Comparison of ENCODE assay signal across 12 cellular contexts in the genomic region with DNA sequence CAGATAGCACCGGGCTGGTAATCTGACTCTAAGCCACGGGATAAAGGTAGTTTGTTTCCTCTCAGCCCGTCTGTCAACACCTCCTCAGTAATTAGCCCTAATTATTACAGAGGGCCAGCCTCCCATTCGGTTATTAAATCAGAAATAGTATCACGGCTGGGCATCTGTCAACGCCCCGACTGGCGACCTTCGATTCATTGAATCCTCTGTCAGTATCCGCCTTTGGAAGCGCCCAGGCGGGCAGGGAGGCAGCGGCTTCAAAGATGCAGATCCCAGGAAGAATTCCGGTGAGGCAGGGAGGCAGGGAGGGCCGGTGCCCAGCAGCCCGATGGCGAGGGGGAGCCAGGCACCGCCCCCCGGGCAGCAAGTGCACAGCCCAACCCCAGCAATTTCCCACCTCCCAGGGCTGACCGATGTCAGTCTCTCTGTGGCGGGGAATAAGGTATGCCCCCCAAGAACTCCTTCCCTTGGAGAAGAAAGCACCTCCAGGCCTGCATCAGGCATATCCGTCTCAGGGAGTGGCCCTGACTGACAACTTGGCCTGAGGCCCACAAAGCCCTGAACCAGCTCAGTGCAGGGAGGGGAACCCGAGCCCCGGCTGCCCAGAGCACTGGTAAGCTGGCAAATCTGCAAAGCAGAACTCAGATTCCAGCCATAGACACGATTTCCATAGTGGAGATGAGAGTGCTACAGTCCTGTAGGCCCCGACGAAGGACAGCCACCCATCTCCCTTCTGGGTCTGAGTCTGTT. TPM values are rescaled to one million over a fixed set of nuclear protein-coding genes. Genes with fewer than 3 reads are reported as not detected.
DNase-seq lines count a peak whose midpoint lies in the region; ATAC-seq and TF ChIP-seq lines count a peak whose summit lies in the region.
"Had no signal": no experiment of that assay in that cellular context is flagged by ENCODE, and none has a peak within 500 bp of the region (broad histone marks: within the 10 kb centered on the region; RNA-seq: fewer than 3 reads in every experiment).

No MANE protein-coding gene starts in this region.

- peak; percentile 26 for DNase-seq in NCI-H1417 treated with DMSO at 0.1 percent for 48 hours (lab: John Stamatoyannopoulos, UW)
- peak; percentile 2 for DNase-seq in osteoblast (ENCODE audit: insufficient read length, low spot score, missing footprints)
- DNase-seq in NCI-H187 treated with DMSO at 0.1 percent for 48 hours (lab: John Stamatoyannopoulos, UW), result no peak
- no peak for DNase-seq in OCI-LY7 (ENCODE audit: low spot score)
- DNase-seq in SJCRH30, result no peak
- DNase-seq: activated effector memory CD4-positive, alpha-beta T cell treated with anti-CD3 and anti-CD28 coated beads, Interleukin-2, amount 50 U/mL, for 16 hours; naive B cell; NK-92 treated with Interleukin-12 subunit alpha and Interleukin-12 subunit beta, amount 100 ng/mL, for 24 hours had no signal

- peaks cover 0 to 94% (median 36%) of the 10 kb centered on the region in 11 experiments; a peak in 16 of 22 replicates for H4K20me1 ChIP-seq in BLaER1 treated with 17β-estradiol and CSF1 and Interleukin-3, amounts not matched to agents 10 nM and 100 nM
- H4K20me1 ChIP-seq in osteoblast (ENCODE audit: insufficient read depth, low read length), result no peaks in the 10 kb centered on the region
- no peaks in the 10 kb centered on the region for H4K20me1 ChIP-seq in OCI-LY7 (ENCODE audit: insufficient read depth, low read length)

- H3K36me3 ChIP-seq in BLaER1 treated with 17β-estradiol and CSF1 and Interleukin-3, amounts not matched to agents 10 nM and 100 nM, result peaks cover 4 to 19% (median 14%) of the 10 kb centered on the region in 11 experiments; a peak in 17 of 22 replicates
- no peaks in the 10 kb centered on the region for H3K36me3 ChIP-seq in osteoblast (ENCODE audit: insufficient read depth, low read length)
- H3K36me3 ChIP-seq in OCI-LY7 (ENCODE audit: insufficient read depth, low read length), result peaks cover 19% of the 10 kb centered on the region
- H3K36me3 ChIP-seq in SJCRH30, result peaks cover 8% of the 10 kb centered on the region

- no TSS peak for BruUV-seq in OCI-LY7 (replicated peaks; lab: Mats Ljungman, UMichigan)

- H3K27me3 Mint-ChIP-seq in brain, result peaks cover 3% of the 10 kb centered on the region
- H3K27me3 Mint-ChIP-seq: activated CD4-positive, alpha-beta T cell treated with anti-CD3 and anti-CD28 coated beads, Interleukin-2, amount 10 ng/mL, durations not matched to agents 24 days and 14 days; naive B cell had no signal

- intact Hi-C loops in OCI-LY7 (cut with micrococcal nuclease; ENCODE audit: unreplicated experiment), result loop anchor here (5.0 kb wide), 1 partner anchor 69 kb away; no protein-coding TSS in a partner anchor

- H3K4me3 ChIP-seq in BLaER1 treated with 17β-estradiol and CSF1 and Interleukin-3, amounts not matched to agents 10 nM and 100 nM, result peak overlapping the region in 1 of 10 experiments; percentile 21; a peak in 1 of 20 replicates
- H3K4me3 ChIP-seq in osteoblast (ENCODE audit: insufficient read depth, low read length) (no peak overlapping the region), OCI-LY7 (ENCODE audit: low read depth, low read length, poor library complexity, severe bottlenecking) (no peak overlapping the region), SJCRH30 (no peak overlapping the region)

- H2AFZ ChIP-seq in osteoblast (ENCODE audit: low read length) (no peak overlapping the region), OCI-LY7 (ENCODE audit: low read length) (no peak overlapping the region)

- H3K27ac ChIP-seq in BLaER1 treated with 17β-estradiol and CSF1 and Interleukin-3, amounts not matched to agents 10 nM and 100 nM, result peak overlapping the region; percentile 55 to 77 (median 69); a peak in 21 of 22 replicates
- H3K27ac ChIP-seq in osteoblast (ENCODE audit: low read depth, low read length) (no peak overlapping the region), OCI-LY7 (ENCODE audit: low read depth, low read length, poor library complexity, severe bottlenecking) (no peak overlapping the region), SJCRH30 (no peak overlapping the region)

- no peaks in the 10 kb centered on the region for H3K9me3 ChIP-seq in BLaER1 treated with 17β-estradiol and CSF1 and Interleukin-3, amounts not matched to agents 10 nM and 100 nM (replicated peaks in 1 of 11)
- H3K9me3 ChIP-seq in osteoblast (ENCODE audit: low read depth, low read length) (no peaks in the 10 kb centered on the region), OCI-LY7 (ENCODE audit: low read length) (no peaks in the 10 kb centered on the region), SJCRH30 (replicated peaks) (no peaks in the 10 kb centered on the region)

- H3K79me2 ChIP-seq in osteoblast (ENCODE audit: insufficient read depth, low read length) (peaks cover 16% of the 10 kb centered on the region), OCI-LY7 (ENCODE audit: insufficient read depth, low read depth, low read length) (no peaks in the 10 kb centered on the region)

- H3K4me1 ChIP-seq in BLaER1 treated with 17β-estradiol and CSF1 and Interleukin-3, amounts not matched to agents 10 nM and 100 nM, result peaks cover 50 to 65% (median 61%) of the 10 kb centered on the region in 10 experiments
- peaks cover 13% of the 10 kb centered on the region for H3K4me1 ChIP-seq in osteoblast (ENCODE audit: insufficient read depth, low read length)
- peaks cover 45% of the 10 kb centered on the region for H3K4me1 ChIP-seq in OCI-LY7 (ENCODE audit: insufficient read depth, low read length, poor library complexity, severe bottlenecking)
- no peaks in the 10 kb centered on the region for H3K4me1 ChIP-seq in SJCRH30

- no peaks in the 10 kb centered on the region for H3K9me3 Mint-ChIP-seq in brain
- H3K9me3 Mint-ChIP-seq: activated CD4-positive, alpha-beta T cell treated with anti-CD3 and anti-CD28 coated beads, Interleukin-2, amount 10 ng/mL, durations not matched to agents 24 days and 14 days; naive B cell had no signal

- H3K4me2 ChIP-seq in BLaER1 treated with 17β-estradiol and CSF1 and Interleukin-3, amounts not matched to agents 10 nM and 100 nM, result peak overlapping the region; percentile 77 to 96 (median 87)
- no peak overlapping the region for H3K4me2 ChIP-seq in osteoblast (ENCODE audit: insufficient read depth, low read length)
- H3K4me2 ChIP-seq in OCI-LY7 (ENCODE audit: low read length), result no peak overlapping the region

- peak overlapping the region in 3 of 5 experiments; percentile 13 to 50 (median 45) for H3K27ac Mint-ChIP-seq in brain
- H3K27ac Mint-ChIP-seq: activated CD4-positive, alpha-beta T cell treated with anti-CD3 and anti-CD28 coated beads, Interleukin-2, amount 10 ng/mL, durations not matched to agents 24 days and 14 days had no signal

- H3K4me3 Mint-ChIP-seq in brain, result no peak overlapping the region
- H3K4me3 Mint-ChIP-seq: activated CD4-positive, alpha-beta T cell treated with anti-CD3 and anti-CD28 coated beads, Interleukin-2, amount 10 ng/mL, durations not matched to agents 24 days and 14 days had no signal

- no peaks in the 10 kb centered on the region for H3K27me3 ChIP-seq in BLaER1 treated with 17β-estradiol and CSF1 and Interleukin-3, amounts not matched to agents 10 nM and 100 nM
- H3K27me3 ChIP-seq in osteoblast (ENCODE audit: insufficient read depth, low read length) (no peaks in the 10 kb centered on the region), SJCRH30 (no peaks in the 10 kb centered on the region)

- H3K9me2 ChIP-seq in OCI-LY7 (ENCODE audit: insufficient read depth, low read length), result no peaks in the 10 kb centered on the region

- peaks cover 35% of the 10 kb centered on the region for H3K4me1 Mint-ChIP-seq in brain

- H3K9ac ChIP-seq in BLaER1 treated with 17β-estradiol and CSF1 and Interleukin-3, amounts not matched to agents 10 nM and 100 nM, result peak overlapping the region; percentile 54 to 73 (median 65); a peak in 21 of 22 replicates

- TF ChIP-seq CTCF in brain (conservative IDR thresholded peaks at IDR 0.05) (no peak), osteoblast (IDR thresholded peaks at IDR 0.05; ENCODE audit: extremely low read depth, low read depth, low read length) (no peak), OCI-LY7 (conservative IDR thresholded peaks at IDR 0.05; ENCODE audit: low read length) (no peak)

- CTCF ChIA-PET in OCI-LY7 (lab: Charles Lee; ENCODE audit: unreplicated experiment), result no interaction called here

- ATAC-seq in HG02610 (IDR thresholded peaks at IDR 0.05; ENCODE audit: unreplicated experiment), result no peak

- peaks cover 23% of the 10 kb centered on the region for H3K36me3 Mint-ChIP-seq in brain
- H3K36me3 Mint-ChIP-seq: naive B cell had no signal

- POLR2A ChIA-PET in OCI-LY7 (lab: Charles Lee), result interaction anchor here (0.6 to 2.2 kb wide), 3 partner anchors 8 to 46 kb away, joined by 3 to 5 read pairs (median 3); no protein-coding TSS in a partner anchor

RNA-seq across cellular contexts. Expression of gene GNB1L, which starts 11.4 kb away (rescaled TPM):
- polyA plus RNA-seq in brain (ENCODE audit: insufficient read depth, low read depth, low replicate concordance), result 9.5 TPM
- 4.0 and 5.6 TPM in 2 replicates for total RNA-seq in osteoblast
- total RNA-seq in OCI-LY7 (2014; rRNA removed; shearing (Covaris generic)), result 21.2 and 26.7 TPM in 2 replicates
- 12.9 and 13.1 TPM in 2 replicates for total RNA-seq in OCI-LY7 (2022)
- total RNA-seq in SJCRH30 (2014; rRNA removed; shearing (Covaris generic)), result 12.3 and 12.6 TPM in 2 replicates

RNA-seq across cellular contexts. Expression of gene RTL10, which starts 11.4 kb away (rescaled TPM):
- 16.2 TPM for polyA plus RNA-seq in brain (ENCODE audit: insufficient read depth, low read depth, low replicate concordance)
- total RNA-seq in osteoblast, result 10.3 and 11.9 TPM in 2 replicates
- total RNA-seq in OCI-LY7 (2014; rRNA removed; shearing (Covaris generic)), result 25.5 and 28.2 TPM in 2 replicates
- total RNA-seq in OCI-LY7 (2022), result 26.1 and 26.2 TPM in 2 replicates
- total RNA-seq in SJCRH30 (2014; rRNA removed; shearing (Covaris generic)), result 16.2 and 19.1 TPM in 2 replicates

Comparison
In these comparisons a context has a peak if more than half of its experiments do, and no peak if none do; other contexts are left out.
1. H3K27ac ChIP-seq: peak in BLaER1 treated with 17β-estradiol and CSF1 and Interleukin-3, amounts not matched to agents 10 nM and 100 nM (11 of 11); none in osteoblast (single experiment), OCI-LY7 (single experiment) and SJCRH30 (single experiment).
2. H3K4me2 ChIP-seq: peak in BLaER1 treated with 17β-estradiol and CSF1 and Interleukin-3, amounts not matched to agents 10 nM and 100 nM (11 of 11); none in osteoblast (single experiment) and OCI-LY7 (single experiment).
3. DNase-seq: peak in NCI-H1417 treated with DMSO at 0.1 percent for 48 hours (single experiment) and osteoblast (single experiment); none in NCI-H187 treated with DMSO at 0.1 percent for 48 hours (single experiment), OCI-LY7 (single experiment) and SJCRH30 (0 of 2).